Comparison of ENCODE assay signal across 7 cellular contexts in genomic region chr2:171999125-171999524, GRCh38.
DNase-seq lines count a peak whose midpoint lies in the region; ATAC-seq and TF ChIP-seq lines count a peak whose summit lies in the region.

No MANE protein-coding gene starts in this region.

- no peaks in the 10 kb centered on the region for H3K9me3 Mint-ChIP-seq in dendritic cell treated with granulocyte-macrophage colony-stimulating factor and Interleukin-4, amounts not matched to agents 40 ng/mL and 50 ng/mL, for 4 days
- H3K9me3 Mint-ChIP-seq in nephron, result no peaks in the 10 kb centered on the region

- H3K9me3 ChIP-seq in Loucy (ENCODE audit: insufficient read depth, low read depth, low read length), result no peaks in the 10 kb centered on the region

- intact Hi-C loops in dendritic cell treated with granulocyte-macrophage colony-stimulating factor and Interleukin-4, amounts not matched to agents 40 ng/mL and 50 ng/mL, for 4 days (cut with micrococcal nuclease), result no loop called here

- peaks cover 7% of the 10 kb centered on the region for H3K36me3 Mint-ChIP-seq in dendritic cell treated with granulocyte-macrophage colony-stimulating factor and Interleukin-4, amounts not matched to agents 40 ng/mL and 50 ng/mL, for 4 days (ENCODE audit: low read depth)
- no peaks in the 10 kb centered on the region for H3K36me3 Mint-ChIP-seq in nephron (ENCODE audit: low read depth)

- ATAC-seq in GM19035 (IDR thresholded peaks at IDR 0.05; ENCODE audit: unreplicated experiment) (peak; percentile 12), HG03520 (IDR thresholded peaks at IDR 0.05; ENCODE audit: unreplicated experiment) (no peak)

- H3K9me2 ChIP-seq in Loucy (replicated peaks; ENCODE audit: low read depth, low read length), result no peaks in the 10 kb centered on the region

- H3K4me2 ChIP-seq in Loucy (ENCODE audit: low read depth, low read length, poor library complexity, severe bottlenecking), result peak overlapping the region; percentile 91

- H3K27ac Mint-ChIP-seq in dendritic cell treated with granulocyte-macrophage colony-stimulating factor and Interleukin-4, amounts not matched to agents 40 ng/mL and 50 ng/mL, for 4 days, result peak overlapping the region; percentile 89
- peak overlapping the region in 2 of 3 experiments; percentile 41 to 43 for H3K27ac Mint-ChIP-seq in nephron

- peak overlapping the region; percentile 68 for H3K9ac ChIP-seq in Loucy (ENCODE audit: low read depth, low read length, poor library complexity, severe bottlenecking)

- H3K79me2 ChIP-seq in Loucy (ENCODE audit: insufficient read depth, low read length), result no peaks in the 10 kb centered on the region

- peak overlapping the region; percentile 92 for H3K4me3 Mint-ChIP-seq in dendritic cell treated with granulocyte-macrophage colony-stimulating factor and Interleukin-4, amounts not matched to agents 40 ng/mL and 50 ng/mL, for 4 days
- peak overlapping the region; percentile 89 to 99 (median 96) for H3K4me3 Mint-ChIP-seq in nephron

- no peaks in the 10 kb centered on the region for H3K36me3 ChIP-seq in Loucy (ENCODE audit: insufficient read depth, low read length)

- no peaks in the 10 kb centered on the region for H3K27me3 ChIP-seq in Loucy (ENCODE audit: insufficient read depth, low read length, poor library complexity, severe bottlenecking)

- peaks cover 10% of the 10 kb centered on the region for H3K4me1 Mint-ChIP-seq in dendritic cell treated with granulocyte-macrophage colony-stimulating factor and Interleukin-4, amounts not matched to agents 40 ng/mL and 50 ng/mL, for 4 days (ENCODE audit: low read depth)
- H3K4me1 Mint-ChIP-seq in nephron, result peaks cover 12% of the 10 kb centered on the region

- H3F3A ChIP-seq in Loucy (ENCODE audit: low read depth), result no peaks in the 10 kb centered on the region

- peak overlapping the region; percentile 99 for H2AFZ ChIP-seq in Loucy (ENCODE audit: low read length)

- peaks cover 12% of the 10 kb centered on the region for H3K27me3 Mint-ChIP-seq in dendritic cell treated with granulocyte-macrophage colony-stimulating factor and Interleukin-4, amounts not matched to agents 40 ng/mL and 50 ng/mL, for 4 days
- peaks cover 3% of the 10 kb centered on the region for H3K27me3 Mint-ChIP-seq in nephron (ENCODE audit: low read depth)

- peak overlapping the region; percentile 88 for H3K4me3 ChIP-seq in Loucy (ENCODE audit: low read length, poor library complexity, severe bottlenecking)

- TF ChIP-seq CTCF in Loucy (conservative IDR thresholded peaks at IDR 0.05; ENCODE audit: low read length) (no peak), nephron (IDR thresholded peaks at IDR 0.05; ENCODE audit: unreplicated experiment in 3 of 3) (no peak)

- peaks cover 12% of the 10 kb centered on the region for H3K4me1 ChIP-seq in Loucy (ENCODE audit: insufficient read depth, low read length, poor library complexity, severe bottlenecking)

- no peak for DNase-seq in AG08395 (ENCODE audit: low spot score)
- DNase-seq in activated CD4-positive, alpha-beta T cell treated with anti-CD3 and anti-CD28 coated beads for 4 hours, result no peak

- no peaks in the 10 kb centered on the region for H4K20me1 ChIP-seq in Loucy (ENCODE audit: insufficient read depth, low read length, poor library complexity, severe bottlenecking)
